13 cellular contexts compared by ENCODE assay signal in the genomic region with DNA sequence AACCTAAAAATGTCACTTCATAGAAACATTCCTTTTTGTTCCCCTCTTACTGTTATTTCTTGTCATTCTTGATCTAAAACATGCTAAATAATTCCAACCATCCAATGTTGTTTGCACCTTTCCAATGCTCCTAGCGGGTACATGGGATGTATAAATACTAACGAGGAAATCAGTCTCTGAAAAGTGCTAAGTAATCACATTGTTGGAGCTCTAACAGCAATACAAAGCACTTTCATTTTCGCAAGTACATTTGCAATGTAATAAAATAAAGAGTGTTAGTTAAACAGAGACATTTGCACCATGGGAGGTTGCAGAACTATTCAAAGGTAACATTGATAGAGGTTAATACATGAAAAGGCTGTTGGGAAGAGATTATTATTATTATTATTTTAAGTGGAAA.
"Had no signal": no experiment of that assay in that cellular context is flagged by ENCODE, and none has a peak within 500 bp of the region (broad histone marks: within the 10 kb centered on the region; RNA-seq: fewer than 3 reads in every experiment).

No MANE protein-coding gene starts in this region.

- DNase-seq: activated CD4-positive, alpha-beta T cell treated with anti-CD3 and anti-CD28 coated beads, Interleukin-2, amount 50 U/mL, for 4 hours; activated CD4-positive, CD25-positive, alpha-beta regulatory T cell; activated effector memory CD4-positive, alpha-beta T cell treated with Interleukin-2 at 50 U/mL for 16 hours; activated T-cell treated with anti-CD3 and anti-CD28 coated beads, Interleukin-2, amount 50 U/mL, for 24 hours; amygdala; effector memory CD8-positive, alpha-beta T cell; kidney glomerular epithelial cell; lower lobe of right lung; stimulated activated CD4-positive, alpha-beta T cell treated with anti-CD3 and anti-CD28 coated beads, Interleukin-1b, Interleukin-23, amount 100 ng/mL, for 48 hours; substantia nigra; transverse colon had no signal

- H3K27me3 ChIP-seq: neutrophil, transverse colon had no signal

- H3K27ac ChIP-seq: lower lobe of right lung, neutrophil, transverse colon had no signal

- H3K9me3 ChIP-seq: lower lobe of right lung, neutrophil, transverse colon had no signal

- ATAC-seq: effector memory CD8-positive, alpha-beta T cell; lower lobe of right lung; stimulated activated memory B cell treated with anti-CD40 and anti-IgM and Interleukin-4, amounts not matched to agents 10 μg/mL and 1 μg/mL and 100 μg/mL, for 72 hours had no signal

- H3K36me3 ChIP-seq: lower lobe of right lung, neutrophil, transverse colon had no signal

- H3K4me3 ChIP-seq: lower lobe of right lung, transverse colon had no signal
